ENCODE assay signal across 1 cellular context in genomic region chr4:140315970-140316369, GRCh38.
A peak's percentile ranks its signal among the peaks of the same experiment; 100 is the strongest.
TF ChIP-seq lines count a peak whose summit lies in the region.

No MANE protein-coding gene starts in this region.

TF ChIP-seq in H1, 55 proteins besides CTCF, POLR2A, EP300 and RAD21 (continued from another document):
- TF ChIP-seq MAX (IDR thresholded peaks at IDR 0.05) (no peak), POU5F1 (IDR thresholded peaks at IDR 0.05; ENCODE audit: low read depth, low read length) (no peak), CHD7 (IDR thresholded peaks at IDR 0.05; ENCODE audit: insufficient replicate concordance, low read length) (peak; percentile 22), SIRT6 (IDR thresholded peaks at IDR 0.05; ENCODE audit: low read length) (no peak), NANOG (IDR thresholded peaks at IDR 0.05; ENCODE audit: insufficient read depth, low read depth, low read length, poor library complexity, severe bottlenecking) (peak; percentile 44), SP1 (IDR thresholded peaks at IDR 0.05; ENCODE audit: low read depth, low read length) (no peak), SP4 (IDR thresholded peaks at IDR 0.05; ENCODE audit: low read length) (no peak)
TF ChIP-seq in H1: peak in this region for 4.
